Comparison of ENCODE assay signal across 8 cellular contexts in the genomic region with DNA sequence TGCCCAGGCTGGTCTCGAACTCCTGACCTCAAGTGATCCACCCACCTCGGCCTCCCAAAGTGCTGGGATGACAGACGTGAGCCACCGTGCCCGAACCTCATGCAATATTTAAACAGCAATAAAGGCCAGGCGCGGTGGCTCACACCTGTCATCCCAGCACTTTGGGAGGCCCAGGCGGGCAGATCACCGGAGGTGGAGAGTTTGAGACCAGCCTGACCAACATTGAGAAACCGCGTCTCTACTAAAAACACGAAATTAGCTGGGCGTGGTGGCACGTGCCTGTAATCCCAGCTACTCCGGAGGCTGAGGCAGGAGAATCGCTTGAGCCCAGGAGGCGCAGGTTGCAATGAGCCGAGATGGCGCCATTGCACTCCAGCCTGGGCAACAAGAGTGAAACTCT. TPM values are rescaled to one million over a fixed set of nuclear protein-coding genes. Genes with fewer than 3 reads are reported as not detected.
"Had no signal": no experiment of that assay in that cellular context is flagged by ENCODE, and none has a peak within 500 bp of the region (broad histone marks: within the 10 kb centered on the region; RNA-seq: fewer than 3 reads in every experiment).

No MANE protein-coding gene starts in this region.

RNA-seq across cellular contexts. Expression of a gene that starts 37.2 kb away (rescaled TPM):
- total RNA-seq: cardiac muscle cell, endodermal cell, epithelial cell of proximal tubule, foreskin keratinocyte had no signal

RNA-seq across cellular contexts. Expression of a gene that starts 40.7 kb away (rescaled TPM):
- total RNA-seq: activated naive CD4-positive, alpha-beta T cell treated with anti-CD3 and anti-CD28 coated beads for 36 hours; breast epithelium; cardiac muscle cell; endodermal cell; epithelial cell of proximal tubule; esophagus mucosa; foreskin keratinocyte; gastrocnemius medialis had no signal
